23 cellular contexts compared by ENCODE assay signal in the genomic region with DNA sequence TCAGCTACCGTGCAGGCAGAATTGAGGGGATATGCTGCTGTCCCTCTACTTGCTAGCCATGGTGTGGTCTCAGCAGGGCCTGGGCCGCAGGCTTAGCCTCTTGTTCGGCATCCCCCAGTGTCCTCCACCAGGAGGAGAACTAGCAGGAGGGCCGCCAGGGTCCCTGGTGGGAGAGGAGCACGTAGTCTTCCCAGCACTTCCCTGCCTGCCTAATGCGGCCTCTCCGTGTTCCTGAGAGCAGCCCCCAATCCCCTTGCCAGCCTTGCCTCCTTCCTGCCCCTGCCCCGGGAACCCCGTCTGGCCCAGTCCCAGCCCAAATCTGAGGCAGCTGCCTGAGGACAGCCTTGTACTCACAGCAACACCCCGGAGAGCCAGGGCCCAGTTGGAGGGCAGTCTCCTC. TPM values are rescaled to one million over a fixed set of nuclear protein-coding genes. Genes with fewer than 3 reads are reported as not detected.
DNase-seq lines count a peak whose midpoint lies in the region; ATAC-seq lines count a peak whose summit lies in the region.
"Had no signal": no experiment of that assay in that cellular context is flagged by ENCODE, and none has a peak within 500 bp of the region (broad histone marks: within the 10 kb centered on the region; RNA-seq: fewer than 3 reads in every experiment).

No MANE protein-coding gene starts in this region.

- no peaks in the 10 kb centered on the region for H3K27me3 Mint-ChIP-seq in CD4-positive, CD25-positive, alpha-beta regulatory T cell
- no peaks in the 10 kb centered on the region for H3K27me3 Mint-ChIP-seq in activated CD4-positive, alpha-beta memory T cell treated with anti-CD3 and anti-CD28 coated beads for 36 hours
- no peaks in the 10 kb centered on the region for H3K27me3 Mint-ChIP-seq in memory B cell
- H3K27me3 Mint-ChIP-seq: CD4-positive, alpha-beta T cell had no signal

- no peak overlapping the region for H2BK15ac ChIP-seq in mesendoderm (replicated peaks; ENCODE audit: low read depth)

- no peak overlapping the region for H3K18ac ChIP-seq in mesendoderm (ENCODE audit: low read length)

- H3K36me3 ChIP-seq in CD4-positive, CD25-positive, alpha-beta regulatory T cell (ENCODE audit: control insufficient read depth, insufficient read depth, low read length): peaks cover 57% of the 10 kb centered on the region
- peaks cover 14% of the 10 kb centered on the region for H3K36me3 ChIP-seq in H7 (replicated peaks; ENCODE audit: control insufficient read depth, insufficient read depth, low read length)
- peaks cover 1% of the 10 kb centered on the region for H3K36me3 ChIP-seq in mesendoderm (ENCODE audit: control insufficient read depth, insufficient read depth, low read length)

- H3K27ac Mint-ChIP-seq in CD4-positive, CD25-positive, alpha-beta regulatory T cell: peak overlapping the region; percentile 38 to 87 (median 64)
- H3K27ac Mint-ChIP-seq in activated CD4-positive, alpha-beta memory T cell treated with anti-CD3 and anti-CD28 coated beads for 36 hours: peak overlapping the region; percentile 2
- H3K27ac Mint-ChIP-seq in memory B cell: peak overlapping the region; percentile 35

- H3K79me2 ChIP-seq in mesendoderm (ENCODE audit: control insufficient read depth, insufficient read depth, low read length): no peaks in the 10 kb centered on the region

- H3K27ac ChIP-seq in CD4-positive, CD25-positive, alpha-beta regulatory T cell (ENCODE audit: insufficient read depth, low read length, poor library complexity, severe bottlenecking): no peak overlapping the region
- no peak overlapping the region for H3K27ac ChIP-seq in mesendoderm (ENCODE audit: low read depth, low read length)
- H3K27ac ChIP-seq: SJSA1 had no signal

- no peak overlapping the region for H2BK120ac ChIP-seq in mesendoderm (ENCODE audit: low read depth, low read length)

- POLR2A ChIA-PET in activated CD4-positive, alpha-beta memory T cell treated with anti-CD3 and anti-CD28 coated beads for 36 hours (lab: Charles Lee): no interaction called here

- H3K4me3 ChIP-seq in CD4-positive, CD25-positive, alpha-beta regulatory T cell (ENCODE audit: low read depth, low read length): no peak overlapping the region
- H3K4me3 ChIP-seq in H7 (ENCODE audit: insufficient read depth, low read depth, low read length) (no peak overlapping the region), mesendoderm (ENCODE audit: low read length) (no peak overlapping the region)
- H3K4me3 ChIP-seq: GM12878, SJSA1 had no signal

- H3K4me3 Mint-ChIP-seq in CD4-positive, CD25-positive, alpha-beta regulatory T cell: no peak overlapping the region
- H3K4me3 Mint-ChIP-seq in activated CD4-positive, alpha-beta memory T cell treated with anti-CD3 and anti-CD28 coated beads for 36 hours: no peak overlapping the region
- no peak overlapping the region for H3K4me3 Mint-ChIP-seq in memory B cell
- H3K4me3 Mint-ChIP-seq: CD4-positive, alpha-beta T cell had no signal

- no peak overlapping the region for H3K4me2 ChIP-seq in mesendoderm (ENCODE audit: low read length)

- no peaks in the 10 kb centered on the region for H3K27me3 ChIP-seq in CD4-positive, CD25-positive, alpha-beta regulatory T cell (ENCODE audit: control insufficient read depth, insufficient read depth, low read length)
- H3K27me3 ChIP-seq in H7 (ENCODE audit: control insufficient read depth, insufficient read depth, low read length) (no peaks in the 10 kb centered on the region), mesendoderm (ENCODE audit: insufficient read depth, low read length, poor library complexity) (no peaks in the 10 kb centered on the region)
- H3K27me3 ChIP-seq: SJSA1 had no signal

- no peak overlapping the region for H3K56ac ChIP-seq in mesendoderm (ENCODE audit: low read length)

- no peak overlapping the region for H3K9ac ChIP-seq in mesendoderm (ENCODE audit: low read length)

- WGBS in mesendoderm (ENCODE audit: extremely low coverage, insufficient coverage, low lambda C conversion rate): no CpG with 5 or more reads among the region's 10 CpGs

- H3K9me3 ChIP-seq in CD4-positive, CD25-positive, alpha-beta regulatory T cell (ENCODE audit: control insufficient read depth in 2 of 2, low read length in 2 of 2): no peaks in the 10 kb centered on the region
- H3K9me3 ChIP-seq: Caco-2, SJSA1 had no signal

- H3K23ac ChIP-seq in mesendoderm (ENCODE audit: low read length): no peak overlapping the region

- ATAC-seq in CD4-positive, CD25-positive, alpha-beta regulatory T cell (ENCODE audit: low read depth in 2 of 2): no peak
- no peak for ATAC-seq in memory B cell (ENCODE audit: low read depth)
- ATAC-seq in activated CD4-positive, CD25-positive, alpha-beta regulatory T cell treated with anti-CD3 and anti-CD28 coated beads, Interleukin-2, amount 50 U/mL, for 24 hours: no peak
- ATAC-seq: GM12878, Right ventricle myocardium inferior had no signal

- H3K36me3 Mint-ChIP-seq in CD4-positive, CD25-positive, alpha-beta regulatory T cell: peaks cover 30% of the 10 kb centered on the region
- peaks cover 38% of the 10 kb centered on the region for H3K36me3 Mint-ChIP-seq in activated CD4-positive, alpha-beta memory T cell treated with anti-CD3 and anti-CD28 coated beads for 36 hours
- peaks cover 36% of the 10 kb centered on the region for H3K36me3 Mint-ChIP-seq in memory B cell

- peaks cover 0 to 2% (median 0%) of the 10 kb centered on the region in 7 donors for H3K9me3 Mint-ChIP-seq in CD4-positive, CD25-positive, alpha-beta regulatory T cell
- H3K9me3 Mint-ChIP-seq in activated CD4-positive, alpha-beta memory T cell treated with anti-CD3 and anti-CD28 coated beads for 36 hours: no peaks in the 10 kb centered on the region
- no peaks in the 10 kb centered on the region for H3K9me3 Mint-ChIP-seq in memory B cell
- H3K9me3 Mint-ChIP-seq: CD4-positive, alpha-beta T cell had no signal

- H4K5ac ChIP-seq in mesendoderm (ENCODE audit: low read length): no peak overlapping the region

- peaks cover 5 to 47% (median 23%) of the 10 kb centered on the region in 4 donors for H3K4me1 Mint-ChIP-seq in CD4-positive, CD25-positive, alpha-beta regulatory T cell
- H3K4me1 Mint-ChIP-seq in activated CD4-positive, alpha-beta memory T cell treated with anti-CD3 and anti-CD28 coated beads for 36 hours (ENCODE audit: low read depth): peaks cover 44% of the 10 kb centered on the region
- H3K4me1 Mint-ChIP-seq in memory B cell: peaks cover 5% of the 10 kb centered on the region

- peaks cover 17% of the 10 kb centered on the region for H3K4me1 ChIP-seq in CD4-positive, CD25-positive, alpha-beta regulatory T cell (ENCODE audit: control insufficient read depth, insufficient read depth, low read length, poor library complexity, severe bottlenecking)
- no peaks in the 10 kb centered on the region for H3K4me1 ChIP-seq in mesendoderm (ENCODE audit: control insufficient read depth, low read depth, low read length)
- H3K4me1 ChIP-seq: Caco-2 had no signal

- H2BK5ac ChIP-seq in mesendoderm (ENCODE audit: low read length): no peak overlapping the region

- no peak overlapping the region for H3K4ac ChIP-seq in mesendoderm (ENCODE audit: low read depth, low read length)

- no peak overlapping the region for H2AK5ac ChIP-seq in mesendoderm (ENCODE audit: low read length)

- H3K79me1 ChIP-seq in mesendoderm (ENCODE audit: low read length): no peaks in the 10 kb centered on the region

- CTCF ChIA-PET in activated CD4-positive, alpha-beta memory T cell treated with anti-CD3 and anti-CD28 coated beads for 36 hours (lab: Charles Lee): interaction anchor here (1.5 to 1.6 kb wide), 2 partner anchors 26 kb away, joined by 4 read pairs; no protein-coding TSS in a partner anchor

- H4K8ac ChIP-seq in mesendoderm (ENCODE audit: low read depth, low read length): no peak overlapping the region

- no peak for DNase-seq in CD4-positive, CD25-positive, alpha-beta regulatory T cell
- peak; percentile 75 for DNase-seq in H7
- DNase-seq in activated CD4-positive, alpha-beta memory T cell treated with anti-CD3 and anti-CD28 coated beads for 36 hours: no peak
- DNase-seq in memory B cell (ENCODE audit: low spot score in 2 of 2): no peak
- DNase-seq in 8988T: no peak
- no peak for DNase-seq in mesendoderm
- DNase-seq: Caco-2; CD4-positive, alpha-beta T cell; DMS 273 treated with DMSO at 0.1 percent for 48 hours; DND-41; IMR-90; NCI-H1105 treated with DMSO at 0.1 percent for 48 hours; NCI-H2081; NCI-H2171; NCI-H345; NCI-H524; NCI-H774; NK-92 treated with Interleukin-12 subunit alpha and Interleukin-12 subunit beta, amount 100 ng/mL, for 24 hours had no signal

- intact Hi-C loops in activated CD4-positive, alpha-beta memory T cell treated with anti-CD3 and anti-CD28 coated beads for 36 hours (cut with micrococcal nuclease): no loop called here

RNA-seq across cellular contexts. Expression of gene PLD6, which starts 38.1 kb away (rescaled TPM):
- total RNA-seq in CD4-positive, CD25-positive, alpha-beta regulatory T cell: 9.4 TPM
- 10 to 100 TPM in 3 of 4 donors, 1 to 10 TPM in 1; 8.9 to 19.3 (median 16.0) TPM for polyA plus RNA-seq in CD4-positive, CD25-positive, alpha-beta regulatory T cell
- total RNA-seq in H7 (2014; rRNA removed; shearing (Covaris generic)): 0.17 TPM in 1 of 2 replicates, not detected in the other
- 1 to 10 TPM; 9.3 to 9.4 TPM for total RNA-seq in activated CD4-positive, alpha-beta memory T cell treated with anti-CD3 and anti-CD28 coated beads for 36 hours
- polyA plus RNA-seq in mesendoderm (2013, experiment 1 of 2): 0.01 TPM
- polyA plus RNA-seq in mesendoderm (2013, experiment 2 of 2): 0.01 TPM
- total RNA-seq: HT1080 had no signal

Comparison
In these comparisons a context has a peak if more than half of its experiments do, and no peak if none do; other contexts are left out.
1. H3K27ac Mint-ChIP-seq: peak in every context shown above with its lines; median percentile 64 in CD4-positive, CD25-positive, alpha-beta regulatory T cell; 35 in memory B cell; 2 in activated CD4-positive, alpha-beta memory T cell treated with anti-CD3 and anti-CD28 coated beads for 36 hours.